In the genomic region with DNA sequence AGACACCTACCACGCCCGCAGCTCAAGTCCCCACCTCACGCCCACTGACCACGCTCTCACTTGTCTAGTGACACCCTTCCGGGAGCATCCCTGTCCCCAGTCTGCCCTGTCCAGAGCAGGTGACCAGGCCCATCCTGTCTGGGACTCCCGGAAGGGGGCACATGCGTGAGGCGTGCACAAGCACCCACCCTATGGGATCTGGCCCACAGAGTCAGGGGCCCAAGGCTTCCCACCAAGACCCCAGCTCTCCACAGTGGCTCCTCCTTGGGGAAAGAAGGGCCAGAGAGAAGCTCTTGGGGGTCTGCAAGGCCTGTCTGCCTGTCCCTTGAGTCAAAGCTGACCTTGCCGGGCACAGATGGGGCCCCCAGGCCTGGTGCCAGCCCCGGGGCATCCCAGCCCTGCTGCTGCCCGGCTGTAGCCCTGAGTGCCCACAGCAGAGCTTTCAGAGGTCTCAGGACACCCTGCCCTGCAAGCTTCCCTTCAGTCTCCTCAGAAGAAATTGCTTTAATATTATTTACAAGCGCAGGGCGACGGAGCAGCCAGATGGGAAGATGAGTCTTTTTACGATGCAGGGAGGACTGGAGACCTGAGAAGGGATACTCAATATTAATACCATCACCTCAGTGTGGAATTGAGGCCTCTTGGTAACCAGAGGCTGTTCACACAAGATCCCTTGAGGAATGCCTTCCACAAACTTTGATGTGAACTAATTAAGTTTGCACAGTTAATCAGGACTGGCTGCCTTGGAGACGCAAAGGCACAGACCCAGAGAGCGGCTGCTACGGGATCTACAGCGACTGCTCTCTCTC, we compare ENCODE assay signal across 22 cellular contexts.
"Had no signal": no experiment of that assay in that cellular context is flagged by ENCODE, and none has a peak within 500 bp of the region (broad histone marks: within the 10 kb centered on the region; RNA-seq: fewer than 3 reads in every experiment).

No MANE protein-coding gene starts in this region.

- H3K36me3 Mint-ChIP-seq: activated CD8-positive, alpha-beta memory T cell treated with anti-CD3 and anti-CD28 coated beads, Interleukin-2, amount 10 ng/mL, durations not matched to agents 7 days and 5 days; activated naive CD8-positive, alpha-beta T cell; T-cell had no signal

- H3K4me1 Mint-ChIP-seq: activated CD8-positive, alpha-beta memory T cell treated with anti-CD3 and anti-CD28 coated beads, Interleukin-2, amount 10 ng/mL, durations not matched to agents 7 days and 5 days had no signal

- H3K4me1 ChIP-seq: body of pancreas, heart left ventricle, thyroid gland, upper lobe of right lung had no signal

- H3K27me3 Mint-ChIP-seq: activated B cell treated with CpG ODN at 0.5 μM for 24 hours; activated CD8-positive, alpha-beta memory T cell treated with anti-CD3 and anti-CD28 coated beads, Interleukin-2, amount 10 ng/mL, durations not matched to agents 7 days and 5 days; activated naive CD8-positive, alpha-beta T cell; naive thymus-derived CD8-positive, alpha-beta T cell; stimulated activated naive CD8-positive, alpha-beta T cell treated with anti-CD3 and anti-CD28 coated beads, Interleukin-15, amount 100 ng/mL, for 72 hours; T-cell had no signal

- H3K9me3 ChIP-seq: body of pancreas, heart left ventricle, neutrophil, thyroid gland, upper lobe of right lung had no signal

- H3K4me3 ChIP-seq: body of pancreas, heart left ventricle, skin epidermis, thyroid gland, upper lobe of right lung had no signal

- H3K27ac ChIP-seq: body of pancreas, heart left ventricle, neutrophil, skin epidermis, thyroid gland, upper lobe of right lung had no signal

- H3K36me3 ChIP-seq: heart left ventricle, neutrophil, thyroid gland, upper lobe of right lung had no signal

- H3K27me3 ChIP-seq: body of pancreas, heart left ventricle, neutrophil, thyroid gland, upper lobe of right lung had no signal

- H3K9me3 Mint-ChIP-seq: activated B cell treated with CpG ODN at 0.5 μM for 24 hours; naive thymus-derived CD8-positive, alpha-beta T cell; T-cell; T-helper 2 cell treated with Interferon-gamma antibody and Interleukin-4, amounts not matched to agents 5 μg/mL and 100 μg/mL, for 36 hours had no signal

- ATAC-seq: activated CD8-positive, alpha-beta memory T cell treated with anti-CD3 and anti-CD28 coated beads, Interleukin-2, amount 10 ng/mL, durations not matched to agents 7 days and 5 days; activated CD8-positive, alpha-beta T cell treated with anti-CD3 and anti-CD28 coated beads, Interleukin-2, amount 10 ng/mL, durations not matched to agents 7 days and 5 days; body of pancreas; heart left ventricle; naive thymus-derived CD8-positive, alpha-beta T cell; sciatic nerve; stimulated activated naive CD8-positive, alpha-beta T cell treated with anti-CD3 and anti-CD28 coated beads, Interleukin-15, amount 100 ng/mL, for 72 hours; T-cell; upper lobe of right lung had no signal

- H3K4me3 Mint-ChIP-seq: activated B cell treated with CpG ODN at 0.5 μM for 24 hours; activated CD8-positive, alpha-beta memory T cell treated with anti-CD3 and anti-CD28 coated beads, Interleukin-2, amount 10 ng/mL, durations not matched to agents 7 days and 5 days; activated CD8-positive, alpha-beta T cell treated with anti-CD3 and anti-CD28 coated beads, Interleukin-2, amount 10 ng/mL, durations not matched to agents 7 days and 5 days; activated naive CD8-positive, alpha-beta T cell; stimulated activated naive CD8-positive, alpha-beta T cell treated with anti-CD3 and anti-CD28 coated beads, Interleukin-15, amount 100 ng/mL, for 72 hours; T-cell; T-helper 2 cell treated with Interferon-gamma antibody and Interleukin-4, amounts not matched to agents 5 μg/mL and 100 μg/mL, for 36 hours had no signal

- H3K27ac Mint-ChIP-seq: activated B cell treated with CpG ODN at 0.5 μM for 24 hours; activated CD8-positive, alpha-beta memory T cell treated with anti-CD3 and anti-CD28 coated beads, Interleukin-2, amount 10 ng/mL, durations not matched to agents 7 days and 5 days; activated CD8-positive, alpha-beta T cell treated with anti-CD3 and anti-CD28 coated beads, Interleukin-2, amount 10 ng/mL, durations not matched to agents 7 days and 5 days; activated naive CD8-positive, alpha-beta T cell; T-cell; T-helper 2 cell treated with Interferon-gamma antibody and Interleukin-4, amounts not matched to agents 5 μg/mL and 100 μg/mL, for 36 hours had no signal

- DNase-seq: activated B cell treated with CpG ODN at 0.5 μM for 24 hours; activated CD4-positive, alpha-beta T cell treated with anti-CD3 and anti-CD28 coated beads, Interleukin-2, amount 50 U/mL, for 1 hour; activated CD8-positive, alpha-beta memory T cell treated with anti-CD3 and anti-CD28 coated beads, Interleukin-2, amount 10 ng/mL, durations not matched to agents 7 days and 5 days; activated CD8-positive, alpha-beta T cell treated with anti-CD3 and anti-CD28 coated beads, Interleukin-2, amount 10 ng/mL, durations not matched to agents 7 days and 5 days; activated effector memory CD4-positive, alpha-beta T cell treated with Interleukin-2 at 50 U/mL for 16 hours; activated naive CD4-positive, alpha-beta T cell treated with Interleukin-2 at 50 U/mL for 16 hours; body of pancreas; cortex of kidney; foreskin fibroblast; heart left ventricle; naive thymus-derived CD8-positive, alpha-beta T cell; stimulated activated CD4-positive, alpha-beta T cell treated with anti-CD3 and anti-CD28 coated beads, Interleukin-12 subunit alpha, Interleukin-12 subunit beta, amount 100 ng/mL, for 4 hours; stimulated activated CD4-positive, alpha-beta T cell treated with anti-CD3 and anti-CD28 coated beads, Interleukin-4, amount 100 ng/mL, for 1 hour; stimulated activated naive CD8-positive, alpha-beta T cell treated with anti-CD3 and anti-CD28 coated beads, Interleukin-15, amount 100 ng/mL, for 72 hours; T-cell; thyroid gland; upper lobe of right lung had no signal
